In genomic region chr3:38618343-38618742, GRCh38 we compare ENCODE assay signal across 25 cellular contexts. TPM values are rescaled to one million over a fixed set of nuclear protein-coding genes. Genes with fewer than 3 reads are reported as not detected.
DNase-seq lines count a peak whose midpoint lies in the region; ATAC-seq, FAIRE-seq and TF ChIP-seq lines count a peak whose summit lies in the region.
"Had no signal": no experiment of that assay in that cellular context is flagged by ENCODE, and none has a peak within 500 bp of the region (broad histone marks: within the 10 kb centered on the region; RNA-seq: fewer than 3 reads in every experiment).

No MANE protein-coding gene starts in this region.

- peaks cover 0 to 53% (median 29%) of the 10 kb centered on the region in 12 donors for H3K4me1 ChIP-seq in heart left ventricle
- H3K4me1 ChIP-seq in H1 (replicated peaks in 1 of 4; ENCODE audit: control insufficient read depth in 3 of 4, insufficient read depth in 4 of 4, low read length in 3 of 4), result peaks cover 5 to 11% (median 7%) of the 10 kb centered on the region in 4 experiments
- H3K4me1 ChIP-seq in right atrium auricular region, result peaks cover 0 to 45% of the 10 kb centered on the region in 2 donors
- no peaks in the 10 kb centered on the region for H3K4me1 ChIP-seq in right lobe of liver
- H3K4me1 ChIP-seq: A549, BE2C had no signal

- peak in 3 of 5 donors; percentile 14 to 74 (median 45) for DNase-seq in heart left ventricle
- no peak for DNase-seq in left cardiac atrium
- DNase-seq in H1 (ENCODE audit: low read depth in 1 of 2, low spot score in 2 of 2), result no peak
- no peak for DNase-seq in right atrium auricular region (ENCODE audit: low spot score)
- DNase-seq in posterior vena cava (ENCODE audit: low spot score), result peak; percentile 42
- no peak for DNase-seq in NCI-H510A treated with DMSO at 0.1 percent for 48 hours (lab: John Stamatoyannopoulos, UW)
- no peak for DNase-seq in right lobe of liver
- DNase-seq: 8988T; ACHN; AML-193; BE2C; CD4-positive, alpha-beta T cell; CD8-positive, alpha-beta memory T cell; DMS 273 treated with DMSO at 0.1 percent for 48 hours; DMS79 treated with DMSO at 0.1 percent for 48 hours; GF-D8; GOT3; H7; HCEC 1CT had no signal

- TF ChIP-seq RAD21 in H1 (IDR thresholded peaks at IDR 0.05 in 1 of 2, conservative IDR thresholded peaks at IDR 0.05 in 1 of 2; ENCODE audit: low read depth in 2 of 2, low read length in 2 of 2), result no peak

- H3K36me3 ChIP-seq in heart left ventricle, result peaks cover 0 to 34% (median 0%) of the 10 kb centered on the region in 9 donors
- H3K36me3 ChIP-seq in H1 (ENCODE audit: control insufficient read depth in 2 of 4, insufficient read depth in 4 of 4, low read length in 3 of 4), result no peaks in the 10 kb centered on the region
- H3K36me3 ChIP-seq in right atrium auricular region, result peaks cover 7% of the 10 kb centered on the region
- H3K36me3 ChIP-seq in right lobe of liver, result no peaks in the 10 kb centered on the region
- H3K36me3 ChIP-seq: BE2C; BLaER1 treated with 17β-estradiol and CSF1 and Interleukin-3, amounts not matched to agents 10 nM and 100 nM had no signal

- H3K56ac ChIP-seq in H1 (replicated peaks; ENCODE audit: insufficient read length, low read depth, low read length), result no peak overlapping the region

- H3K79me1 ChIP-seq in H1 (ENCODE audit: low read depth, low read length), result no peaks in the 10 kb centered on the region

- H3K27me3 ChIP-seq in heart left ventricle, result no peaks in the 10 kb centered on the region
- no peaks in the 10 kb centered on the region for H3K27me3 ChIP-seq in H1 (replicated peaks in 1 of 4; ENCODE audit: control insufficient read depth in 3 of 4, extremely low read depth in 1 of 4, insufficient read depth in 3 of 4, low read length in 3 of 4)
- H3K27me3 ChIP-seq in right atrium auricular region, result no peaks in the 10 kb centered on the region
- H3K27me3 ChIP-seq in right lobe of liver, result no peaks in the 10 kb centered on the region
- H3K27me3 ChIP-seq: BE2C; BLaER1 treated with 17β-estradiol and CSF1 and Interleukin-3, amounts not matched to agents 10 nM and 100 nM had no signal

- H2BK20ac ChIP-seq in H1 (ENCODE audit: low read length), result no peak overlapping the region

- WGBS in heart left ventricle, 4 donors, result 52 to 71% (median 62%) methylated on average over 5 of the region's 5 CpGs
- 89% methylated on average over 5 of the region's 5 CpGs; no CpG with 5 or more reads in 1 of the 2 experiments for WGBS in H1 (ENCODE audit: extremely low coverage in 1 of 2, insufficient coverage in 1 of 2, insufficient read length in 1 of 2, insufficient replicate concordance in 2 of 2, low coverage in 1 of 2, low lambda C conversion rate in 2 of 2, missing lambda C conversion rate in 1 of 2), 2 experiments
- WGBS in right lobe of liver (ENCODE audit: insufficient coverage, low coverage, low lambda C conversion rate, missing lambda C conversion rate), result 73% methylated on average over 5 of the region's 5 CpGs

- no peak overlapping the region for H3K23ac ChIP-seq in H1 (ENCODE audit: insufficient read length)

- 0 out of 2 replicates have a peak overlapping the region, but pooled peaks have one; percentile 30 for H2AK5ac ChIP-seq in H1 (ENCODE audit: low read depth, low read length)

- H3K27ac ChIP-seq in heart left ventricle (peak overlapping the region in 8 of 12 donors; percentile 9 to 95 (median 86)), H1 (ENCODE audit: low read depth, low read length) (no peak overlapping the region), right atrium auricular region (peak overlapping the region; percentile 83 to 92), right lobe of liver (no peak overlapping the region)
- H3K27ac ChIP-seq: A549; BLaER1 treated with 17β-estradiol and CSF1 and Interleukin-3, amounts not matched to agents 10 nM and 100 nM had no signal

- no peak overlapping the region for H2BK120ac ChIP-seq in H1 (replicated peaks; ENCODE audit: low read depth, low read length)

- H3K9me3 ChIP-seq in heart left ventricle (no peaks in the 10 kb centered on the region), H1 (ENCODE audit: insufficient read depth in 2 of 2, low read depth in 1 of 2, low read length in 1 of 2) (no peaks in the 10 kb centered on the region), right atrium auricular region (no peaks in the 10 kb centered on the region), right lobe of liver (no peaks in the 10 kb centered on the region)
- H3K9me3 ChIP-seq: A549; BE2C; BLaER1 treated with 17β-estradiol and CSF1 and Interleukin-3, amounts not matched to agents 10 nM and 100 nM had no signal

- no peaks in the 10 kb centered on the region for H4K20me1 ChIP-seq in H1 (replicated peaks in 1 of 2; ENCODE audit: control insufficient read depth in 1 of 2, insufficient read depth in 2 of 2, low read length in 2 of 2)

- intact Hi-C loops in heart left ventricle (cut with DNase I) (no loop called here), left cardiac atrium (cut with DNase I) (no loop called here), posterior vena cava (cut with DNase I) (no loop called here), right lobe of liver (cut with DNase I) (no loop called here)

- H3K9ac ChIP-seq in H1 (replicated peaks in 1 of 4; ENCODE audit: extremely low read depth in 1 of 4, low read depth in 3 of 4, low read length in 3 of 4), result no peak overlapping the region
- H3K9ac ChIP-seq: BLaER1 treated with 17β-estradiol and CSF1 and Interleukin-3, amounts not matched to agents 10 nM and 100 nM had no signal

- ATAC-seq in heart left ventricle (peak in 2 of 4 donors; percentile 0 to 2), left cardiac atrium (no peak), HG03442 (IDR thresholded peaks at IDR 0.05; ENCODE audit: unreplicated experiment) (no peak), right lobe of liver (no peak)
- ATAC-seq: A549 had no signal

- TF ChIP-seq CTCF in heart left ventricle (IDR thresholded peaks at IDR 0.05) (no peak), H1 (IDR thresholded peaks at IDR 0.05; ENCODE audit: control extremely low read depth in 1 of 3, insufficient read depth in 1 of 3, low read depth in 1 of 3, low read length in 3 of 3) (no peak), right atrium auricular region (IDR thresholded peaks at IDR 0.05) (no peak), right lobe of liver (IDR thresholded peaks at IDR 0.05) (no peak)

- H4K8ac ChIP-seq in H1 (ENCODE audit: extremely low read depth, insufficient read depth, low read length), result no peak overlapping the region

- H2AFZ ChIP-seq in H1 (ENCODE audit: low read length), result no peak overlapping the region

- no peak for TF ChIP-seq EP300 in H1 (IDR thresholded peaks at IDR 0.05; ENCODE audit: borderline replicate concordance in 1 of 2, low read depth in 2 of 2, low read length in 2 of 2)

- no peak overlapping the region for H4K91ac ChIP-seq in H1 (replicated peaks; ENCODE audit: insufficient read length, low read length)

- no peak overlapping the region for H3K4me2 ChIP-seq in H1 (ENCODE audit: insufficient read depth in 1 of 2, low read depth in 2 of 2, low read length in 2 of 2)
- H3K4me2 ChIP-seq: A549; BLaER1 treated with 17β-estradiol and CSF1 and Interleukin-3, amounts not matched to agents 10 nM and 100 nM had no signal

- H2BK5ac ChIP-seq in H1 (ENCODE audit: low read depth, low read length), result no peak overlapping the region

- no peak overlapping the region for H4K5ac ChIP-seq in H1 (ENCODE audit: insufficient read length, low read depth, low read length)

- TF ChIP-seq POLR2A in heart left ventricle (IDR thresholded peaks at IDR 0.05) (no peak), H1 (IDR thresholded peaks at IDR 0.05; ENCODE audit: control extremely low read depth in 1 of 2, low read depth in 2 of 2, low read length in 2 of 2) (no peak), right lobe of liver (IDR thresholded peaks at IDR 0.05) (no peak)

- no peak overlapping the region for H3K4me3 ChIP-seq in heart left ventricle
- no peak overlapping the region for H3K4me3 ChIP-seq in H1 (ENCODE audit: extremely low read depth in 1 of 4, insufficient read depth in 2 of 4, low read depth in 3 of 4, low read length in 4 of 4)
- no peak overlapping the region for H3K4me3 ChIP-seq in right atrium auricular region
- no peak overlapping the region for H3K4me3 ChIP-seq in right lobe of liver
- H3K4me3 ChIP-seq: A549; BLaER1 treated with 17β-estradiol and CSF1 and Interleukin-3, amounts not matched to agents 10 nM and 100 nM had no signal

- no peak overlapping the region for H2BK15ac ChIP-seq in H1 (ENCODE audit: low read length)

- no peaks in the 10 kb centered on the region for H3K79me2 ChIP-seq in H1 (ENCODE audit: control insufficient read depth in 1 of 2, insufficient read depth in 2 of 2, low read length in 2 of 2)

- H3K14ac ChIP-seq in H1 (ENCODE audit: insufficient read length), result no peak overlapping the region

- H3K23me2 ChIP-seq in H1 (ENCODE audit: low read depth, low read length), result no peaks in the 10 kb centered on the region

- FAIRE-seq in H1 (lab: Jason Lieb, UNC), result no peak
- FAIRE-seq: A549, D721Med, GM12892 had no signal

- no peak overlapping the region for H3K18ac ChIP-seq in H1 (ENCODE audit: extremely low read depth, low read length)

- no peak overlapping the region for H3K4ac ChIP-seq in H1 (replicated peaks; ENCODE audit: insufficient read length, low read depth, low read length)

- CTCF ChIA-PET in H1 (lab: Charles Lee; ENCODE audit: partially characterized antibody), result interaction anchor here (1.7 to 30.9 kb wide), 4 partner anchors 19 to 98 kb away, joined by 10 to 538 read pairs (median 132); partner anchors contain the start of gene SCN5A

- POLR2A ChIA-PET in H1 (lab: Charles Lee; ENCODE audit: partially characterized antibody), result no interaction called here

- H2BK12ac ChIP-seq in H1 (ENCODE audit: low read depth, low read length), result no peak overlapping the region

TF ChIP-seq in H1, 55 proteins besides CTCF, POLR2A, EP300 and RAD21 (continues in another document):
- TF ChIP-seq HDAC2 (IDR thresholded peaks at IDR 0.05; ENCODE audit: borderline replicate concordance in 1 of 2, low read depth in 2 of 2, low read length in 2 of 2) (no peak), JUN (IDR thresholded peaks at IDR 0.05; ENCODE audit: low read depth, low read length) (no peak), SAP30 (IDR thresholded peaks at IDR 0.05; ENCODE audit: insufficient read depth, insufficient replicate concordance, low read length) (no peak)

RNA-seq across cellular contexts. Expression of gene SCN5A, which starts 31.1 kb away (rescaled TPM):
- 100 to 1,000 TPM; 133 to 242 (median 198) TPM for total RNA-seq in heart left ventricle
- polyA plus RNA-seq in heart left ventricle, result 10 to 100 TPM; 88.4 to 92.5 TPM
- total RNA-seq in left cardiac atrium, result 100 to 1,000 TPM; 115 to 191 TPM
- 11.4 and 16.5 TPM in 2 replicates for total RNA-seq in H1 (2021; fragmentation: NEBNext Ultra II Directional; extraction: Animal tissue kit (Norgen Biotek cat#: 25700))
- 4.8 and 6.8 TPM in 2 replicates for polyA plus RNA-seq in H1 (2011; rRNA removed)
- 4.0 TPM for polyA plus RNA-seq in H1 (2011; cell fraction: cytosol; rRNA removed)
- polyA plus RNA-seq in H1 (2011; cell fraction: nucleus; rRNA removed), result 14.7 TPM
- 4.1 to 5.5 TPM (median 4.6 TPM) in 4 replicates for polyA plus RNA-seq in H1 (2012, experiment 1 of 2)
- polyA plus RNA-seq in H1 (2012, experiment 2 of 2), result 2.6 TPM
- 5.3 TPM for polyA plus RNA-seq in H1 (2013, experiment 1 of 2)
- polyA plus RNA-seq in H1 (2013, experiment 2 of 2), result 5.8 TPM
- 12.6 and 14.0 TPM in 2 replicates for polyA minus RNA-seq in H1 (2011; rRNA and poly(A)+ RNA removed)
- polyA minus RNA-seq in H1 (2011; cell fraction: cytosol; rRNA and poly(A)+ RNA removed), result 5.4 TPM
- polyA minus RNA-seq in H1 (2011; cell fraction: nucleus; rRNA and poly(A)+ RNA removed), result 14.3 TPM
- total RNA-seq in right atrium auricular region, result 100 to 1,000 TPM; 102 to 118 TPM
- 1 to 10 TPM in 1 of 2 donors, under 1 TPM in 1; 0.32 to 1.4 TPM for total RNA-seq in posterior vena cava
- under 1 TPM in 1 of 6 experiments, not detected in 5; 0.02 TPM for total RNA-seq in right lobe of liver
- polyA plus RNA-seq: CD14-positive monocyte; CD8-positive, alpha-beta memory T cell had no signal

Comparison
In these comparisons a context has a peak if more than half of its experiments do, and no peak if none do; other contexts are left out.
1. DNase-seq: peak in heart left ventricle (3 of 5) and posterior vena cava (single experiment); none in left cardiac atrium (single experiment), H1 (0 of 2), right atrium auricular region (single experiment), NCI-H510A treated with DMSO at 0.1 percent for 48 hours (single experiment) and right lobe of liver (0 of 3).
2. H3K27ac ChIP-seq: peak in heart left ventricle (8 of 12) and right atrium auricular region (2 of 2); none in H1 (single experiment) and right lobe of liver (0 of 3).